ENCODE assay signal across 21 cellular contexts in the genomic region with DNA sequence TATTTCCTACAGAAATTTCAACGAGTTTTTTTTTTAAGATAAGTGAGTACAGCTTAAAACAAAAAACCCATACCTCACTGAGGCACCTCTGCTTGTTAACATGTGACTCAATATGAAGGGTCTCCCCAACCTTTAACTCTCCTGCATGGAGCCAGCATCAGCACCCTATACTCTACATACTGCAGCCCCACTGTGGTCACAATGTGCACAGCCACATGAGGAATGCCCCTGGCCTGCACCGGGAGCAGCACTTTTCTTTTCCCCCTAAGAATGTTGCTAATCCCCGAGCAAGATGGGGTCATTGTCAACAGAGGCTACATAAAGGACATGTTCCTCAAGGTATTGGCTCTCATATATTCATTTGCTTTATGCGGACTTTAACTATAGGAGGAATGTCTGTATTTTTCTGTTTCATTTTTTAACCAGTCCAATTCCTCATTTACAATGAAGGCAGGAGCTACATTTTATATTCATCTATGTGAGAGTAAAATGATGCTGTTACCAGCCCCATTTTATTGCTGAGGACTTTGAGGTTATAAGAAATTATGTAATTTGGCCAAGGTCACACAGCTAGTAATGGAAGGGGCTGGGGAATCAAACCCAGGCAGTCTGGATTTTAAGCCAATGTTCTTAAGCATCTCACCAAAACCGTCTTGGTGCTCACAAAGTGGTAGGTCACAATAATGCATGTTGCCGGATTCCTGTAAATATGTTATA.
"Had no signal": no experiment of that assay in that cellular context is flagged by ENCODE, and none has a peak within 500 bp of the region (broad histone marks: within the 10 kb centered on the region; RNA-seq: fewer than 3 reads in every experiment).

No MANE protein-coding gene starts in this region.

- H3K27me3 Mint-ChIP-seq: activated B cell treated with CpG ODN at 0.5 μM for 24 hours; activated CD4-positive, alpha-beta memory T cell treated with anti-CD3 and anti-CD28 coated beads for 36 hours had no signal

- H3K4me1 Mint-ChIP-seq: activated B cell treated with CpG ODN at 0.5 μM for 24 hours; activated CD4-positive, alpha-beta T cell treated with anti-CD3 and anti-CD28 coated beads, Interleukin-2, amount 10 ng/mL, durations not matched to agents 24 days and 14 days; activated T-helper 17 cell treated with anti-CD3 and anti-CD28 coated beads, Interleukin-2, amount 50 U/mL, for 72 hours; T-helper 17 cell had no signal

- H3K4me3 ChIP-seq: cardiac muscle cell had no signal

- H3K27ac Mint-ChIP-seq: activated B cell treated with CpG ODN at 0.5 μM for 24 hours; activated CD4-positive, alpha-beta memory T cell treated with anti-CD3 and anti-CD28 coated beads for 36 hours; activated CD4-positive, alpha-beta T cell treated with anti-CD3 and anti-CD28 coated beads, Interleukin-2, amount 10 ng/mL, durations not matched to agents 24 days and 14 days; activated naive CD4-positive, alpha-beta T cell treated with anti-CD3 and anti-CD28 coated beads for 36 hours; activated naive CD8-positive, alpha-beta T cell; activated T-helper 17 cell treated with anti-CD3 and anti-CD28 coated beads, Interleukin-2, amount 50 U/mL, for 72 hours; T-helper 17 cell had no signal

- H3K36me3 Mint-ChIP-seq: activated CD4-positive, alpha-beta memory T cell treated with anti-CD3 and anti-CD28 coated beads for 36 hours; activated naive CD8-positive, alpha-beta T cell had no signal

- H3K27me3 ChIP-seq: brain microvascular endothelial cell had no signal

- H3K4me3 Mint-ChIP-seq: activated B cell treated with CpG ODN at 0.5 μM for 24 hours; activated CD4-positive, alpha-beta memory T cell treated with anti-CD3 and anti-CD28 coated beads for 36 hours; activated CD4-positive, alpha-beta T cell treated with anti-CD3 and anti-CD28 coated beads, Interleukin-2, amount 10 ng/mL, durations not matched to agents 24 days and 14 days; activated naive CD4-positive, alpha-beta T cell treated with anti-CD3 and anti-CD28 coated beads for 36 hours; activated naive CD8-positive, alpha-beta T cell; activated T-cell treated with anti-CD3 and anti-CD28 coated beads, Interleukin-2, amount 50 U/mL, for 4 hours; activated T-helper 17 cell treated with anti-CD3 and anti-CD28 coated beads, Interleukin-2, amount 50 U/mL, for 72 hours; T-helper 17 cell had no signal

- H3K27ac ChIP-seq: brain microvascular endothelial cell had no signal

- DNase-seq: activated B cell treated with CpG ODN at 0.5 μM for 24 hours; activated CD4-positive, alpha-beta memory T cell treated with anti-CD3 and anti-CD28 coated beads for 36 hours; activated CD4-positive, alpha-beta T cell treated with anti-CD3 and anti-CD28 coated beads for 1 hour; activated CD4-positive, alpha-beta T cell treated with anti-CD3 and anti-CD28 coated beads, Interleukin-2, amount 10 ng/mL, durations not matched to agents 24 days and 14 days; activated CD8-positive, alpha-beta memory T cell treated with anti-CD3 and anti-CD28 coated beads for 24 hours; activated gamma-delta T cell; activated naive CD4-positive, alpha-beta T cell treated with anti-CD3 and anti-CD28 coated beads for 36 hours; activated T-cell treated with anti-CD3 and anti-CD28 coated beads, Interleukin-2, amount 50 U/mL, for 4 hours; brain microvascular endothelial cell; Kasumi-1; NCI-H1048; NCI-H146; NCI-H187 treated with DMSO at 0.1 percent for 48 hours; NCI-H2081 treated with DMSO at 0.1 percent for 48 hours; NCI-H524; SIG-M5; T-helper 17 cell; T-helper 9 cell had no signal

- ATAC-seq: activated T-cell treated with anti-CD3 and anti-CD28 coated beads, Interleukin-2, amount 50 U/mL, for 4 hours; activated T-helper 17 cell treated with anti-CD3 and anti-CD28 coated beads, Interleukin-2, amount 50 U/mL, for 72 hours; T-helper 17 cell had no signal

- H3K36me3 ChIP-seq: brain microvascular endothelial cell, cardiac muscle cell had no signal

- H3K9me3 Mint-ChIP-seq: activated B cell treated with CpG ODN at 0.5 μM for 24 hours; activated CD4-positive, alpha-beta memory T cell treated with anti-CD3 and anti-CD28 coated beads for 36 hours; activated CD4-positive, alpha-beta T cell treated with anti-CD3 and anti-CD28 coated beads, Interleukin-2, amount 10 ng/mL, durations not matched to agents 24 days and 14 days; activated naive CD4-positive, alpha-beta T cell treated with anti-CD3 and anti-CD28 coated beads for 36 hours; activated T-cell treated with anti-CD3 and anti-CD28 coated beads, Interleukin-2, amount 50 U/mL, for 4 hours; activated T-helper 17 cell treated with anti-CD3 and anti-CD28 coated beads, Interleukin-2, amount 50 U/mL, for 72 hours had no signal
